Comparison of ENCODE assay signal across 21 cellular contexts in the genomic region with DNA sequence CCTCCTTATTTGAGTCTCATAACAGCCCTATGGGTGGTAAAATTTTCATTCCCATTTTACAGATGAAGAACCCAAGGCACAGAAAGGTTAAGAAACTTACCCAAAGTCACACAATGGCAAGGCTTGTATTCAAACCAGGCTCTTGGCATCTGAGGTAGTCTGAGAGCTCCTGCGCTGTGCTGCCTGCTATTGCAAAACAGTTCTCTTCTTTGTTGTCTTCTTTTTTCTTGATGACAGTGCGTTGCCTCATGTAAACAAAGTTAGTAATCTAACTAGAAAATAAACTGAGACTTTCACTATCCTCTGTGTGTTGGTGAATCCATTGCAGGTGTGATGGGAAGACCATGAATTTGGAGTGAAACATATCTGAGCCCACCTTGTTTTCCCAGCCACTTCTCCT.
"Had no signal": no experiment of that assay in that cellular context is flagged by ENCODE, and none has a peak within 500 bp of the region (broad histone marks: within the 10 kb centered on the region; RNA-seq: fewer than 3 reads in every experiment).

No MANE protein-coding gene starts in this region.

- H3K36me3 ChIP-seq: left lung, tibial artery had no signal

- FAIRE-seq: astrocyte had no signal

- DNase-seq: activated CD4-positive, alpha-beta T cell treated with anti-CD3 and anti-CD28 coated beads for 36 hours; activated CD4-positive, alpha-beta T cell treated with anti-CD3 and anti-CD28 coated beads, Interleukin-2, amount 50 U/mL, for 48 hours; activated CD8-positive, alpha-beta memory T cell treated with anti-CD3 and anti-CD28 coated beads, Interleukin-2, amount 50 U/mL, for 48 hours; activated naive CD4-positive, alpha-beta T cell; activated T-cell treated with anti-CD3 and anti-CD28 coated beads, Interleukin-2, amount 50 U/mL, for 4 hours; central memory CD4-positive, alpha-beta T cell; dermis blood vessel endothelial cell; effector CD8-positive, alpha-beta T cell; erythroblast; foreskin melanocyte; immature natural killer cell; left lung; natural killer cell; stimulated activated CD4-positive, alpha-beta T cell treated with anti-CD3 and anti-CD28 coated beads, Interleukin-4, amount 100 ng/mL, for 24 hours; stimulated activated naive CD8-positive, alpha-beta T cell treated with anti-CD3 and anti-CD28 coated beads, Interleukin-15, Interleukin-2, amounts not matched to agents 100 U/mL and 50 U/mL, for 24 hours; T1000; tibial artery had no signal

- H3K27me3 ChIP-seq: hepatocyte, left lung, tibial artery had no signal

- ATAC-seq: activated CD4-positive, alpha-beta T cell treated with anti-CD3 and anti-CD28 coated beads for 36 hours; activated T-cell treated with anti-CD3 and anti-CD28 coated beads, Interleukin-2, amount 50 U/mL, for 4 hours; left lung; natural killer cell; stimulated activated naive CD8-positive, alpha-beta T cell treated with anti-CD3 and anti-CD28 coated beads, Interleukin-15, Interleukin-2, amounts not matched to agents 100 U/mL and 50 U/mL, for 24 hours; WTC11 had no signal

- H3K9me3 ChIP-seq: left lung, tibial artery had no signal

- H3K4me2 ChIP-seq: hepatocyte had no signal

- H2AFZ ChIP-seq: hepatocyte had no signal

- H3K79me2 ChIP-seq: hepatocyte had no signal

- H3K4me3 ChIP-seq: hepatocyte, lung, tibial artery had no signal

- H3K27ac ChIP-seq: hepatocyte, tibial artery had no signal
